In the genomic region with DNA sequence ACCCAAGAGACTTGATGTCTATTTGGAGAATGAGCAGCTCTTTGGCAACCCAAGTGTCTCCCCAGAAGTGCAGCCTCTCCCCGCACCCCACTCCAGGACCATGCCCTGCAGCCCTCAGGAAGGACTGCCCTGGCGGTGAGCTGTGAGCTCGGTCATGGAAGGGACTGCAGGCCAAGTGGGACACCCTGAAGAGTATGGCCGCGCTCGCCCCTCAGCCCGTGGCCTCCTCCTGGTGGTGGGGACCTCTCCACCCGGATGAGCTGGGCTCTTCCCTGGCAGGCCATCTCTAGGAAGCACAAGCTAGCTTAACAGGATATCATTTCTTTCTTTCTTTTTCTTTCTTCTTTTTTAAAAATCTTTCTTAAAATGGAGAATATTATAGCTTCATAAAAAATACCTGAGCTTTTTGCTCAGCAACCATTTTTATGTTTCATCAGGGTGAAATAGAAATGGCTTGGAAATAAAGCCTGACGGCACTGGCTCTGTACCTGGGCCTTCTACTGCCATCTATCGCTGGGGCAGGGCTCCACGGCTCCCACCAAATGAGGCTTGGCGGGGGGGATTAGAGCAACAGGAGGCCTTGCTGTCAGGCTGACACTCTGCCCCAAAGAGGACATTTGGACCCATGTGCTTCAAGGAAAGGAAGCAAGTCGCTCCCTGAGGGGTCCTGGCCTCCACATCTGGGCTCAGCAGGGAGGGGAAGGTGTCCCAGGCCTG, we compare ENCODE assay signal across 15 cellular contexts.
A peak's percentile ranks its signal among the peaks of the same experiment; 100 is the strongest.
DNase-seq lines count a peak whose midpoint lies in the region; ATAC-seq and TF ChIP-seq lines count a peak whose summit lies in the region.
"Had no signal": no experiment of that assay in that cellular context is flagged by ENCODE, and none has a peak within 500 bp of the region (broad histone marks: within the 10 kb centered on the region; RNA-seq: fewer than 3 reads in every experiment).

No MANE protein-coding gene starts in this region.

- no peak for ATAC-seq in Right ventricle myocardium inferior
- ATAC-seq in left cardiac atrium = no peak
- ATAC-seq: pancreas; stimulated activated memory B cell treated with anti-CD40 and anti-IgM and Interleukin-4, amounts not matched to agents 10 μg/mL and 1 μg/mL and 100 μg/mL, for 72 hours had no signal

- H3K27me3 ChIP-seq in uterus (no peaks in the 10 kb centered on the region), thyroid gland (no peaks in the 10 kb centered on the region)
- H3K27me3 ChIP-seq: ascending aorta, pancreas had no signal

- H3K27ac ChIP-seq in uterus = no peak overlapping the region
- H3K27ac ChIP-seq in thyroid gland = no peak overlapping the region
- H3K27ac ChIP-seq: ascending aorta, pancreas, skin epidermis had no signal

- H3K4me1 ChIP-seq in uterus (peaks cover 0 to 1% of the 10 kb centered on the region in 2 donors), thyroid gland (peaks cover 21 to 34% of the 10 kb centered on the region in 2 donors)
- H3K4me1 ChIP-seq: pancreas had no signal

- no peaks in the 10 kb centered on the region for H3K9me3 ChIP-seq in uterus
- H3K9me3 ChIP-seq in thyroid gland = no peaks in the 10 kb centered on the region
- H3K9me3 ChIP-seq: ascending aorta, pancreas had no signal

- intact Hi-C loops in Right ventricle myocardium inferior (cut with DNase I) (no loop called here), left cardiac atrium (cut with DNase I) (no loop called here), uterus (cut with DNase I; ENCODE audit: low total_unique reads) (no loop called here), thyroid gland (cut with DNase I) (no loop called here)

- H3K36me3 ChIP-seq in uterus (no peaks in the 10 kb centered on the region), thyroid gland (no peaks in the 10 kb centered on the region)
- H3K36me3 ChIP-seq: ascending aorta, pancreas had no signal

- peak; percentile 6 for DNase-seq in Right ventricle myocardium inferior (ENCODE audit: missing footprints)
- DNase-seq in left cardiac atrium = no peak
- DNase-seq in NCI-H82 (lab: John Stamatoyannopoulos, UW) = peak; percentile 80
- DNase-seq in cerebellar cortex (ENCODE audit: low spot score) = peak; percentile 53
- DNase-seq in retinal pigment epithelial cell (ENCODE audit: low read depth) = no peak
- DNase-seq in amniotic stem cell (lab: John Stamatoyannopoulos, UW) = no peak
- no peak for DNase-seq in uterus
- no peak for DNase-seq in thyroid gland
- DNase-seq: activated effector memory CD4-positive, alpha-beta T cell treated with anti-CD3 and anti-CD28 coated beads, Interleukin-2, amount 50 U/mL, for 16 hours; NCI-H2081; NCI-H526 treated with DMSO at 0.1 percent for 48 hours had no signal

- peak; percentile 31 for TF ChIP-seq CTCF in retinal pigment epithelial cell (conservative IDR thresholded peaks at IDR 0.05; ENCODE audit: low read depth, low read length)
- no peak for TF ChIP-seq CTCF in uterus (IDR thresholded peaks at IDR 0.05)
- no peak for TF ChIP-seq CTCF in thyroid gland (IDR thresholded peaks at IDR 0.05)

- TF ChIP-seq POLR2A in uterus (IDR thresholded peaks at IDR 0.05) (no peak), thyroid gland (IDR thresholded peaks at IDR 0.05) (no peak)

- H3K4me3 ChIP-seq in retinal pigment epithelial cell (ENCODE audit: low read length) (no peak overlapping the region), uterus (no peak overlapping the region), thyroid gland (replicated peaks in 1 of 3) (no peak overlapping the region)
- H3K4me3 ChIP-seq: ascending aorta, pancreas, skin epidermis had no signal

- 97% methylated on average over 11 to 12 of the region's 13 CpGs for WGBS in thyroid gland, 2 donors

Comparison
In these comparisons a context has a peak if more than half of its experiments do, and no peak if none do; other contexts are left out.
1. DNase-seq: peak in Right ventricle myocardium inferior (single experiment), NCI-H82 (single experiment) and cerebellar cortex (single experiment); none in left cardiac atrium (single experiment), retinal pigment epithelial cell (single experiment), amniotic stem cell (single experiment), uterus (0 of 2) and thyroid gland (0 of 2).